1 cellular context compared by ENCODE assay signal in the genomic region with DNA sequence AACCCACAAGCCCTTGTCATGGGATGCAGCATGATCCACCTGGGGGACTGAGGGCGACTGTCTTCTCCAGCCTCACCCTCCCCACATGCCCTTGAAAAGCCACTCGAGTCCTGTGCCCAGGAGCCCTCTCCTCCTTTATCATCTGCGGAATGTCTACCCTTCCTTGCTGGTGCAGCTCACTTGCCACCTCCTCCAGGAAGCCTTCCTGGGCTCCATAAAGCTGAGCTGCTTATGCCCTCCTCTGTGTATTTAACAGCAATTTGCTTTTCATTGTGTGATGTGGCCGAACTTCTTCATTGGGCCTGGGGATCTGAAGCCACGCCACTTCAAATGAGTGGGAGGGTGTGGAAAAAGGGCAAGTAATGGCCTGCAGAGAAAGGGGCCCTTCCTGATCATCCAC.
TF ChIP-seq lines count a peak whose summit lies in the region.

No MANE protein-coding gene starts in this region.

TF ChIP-seq in H1, 55 proteins besides CTCF, POLR2A, EP300 and RAD21:
- no peak for TF ChIP-seq GTF2F1 (IDR thresholded peaks at IDR 0.05; ENCODE audit: borderline replicate concordance, low read depth, low read length)
- TF ChIP-seq, protein P1, sequence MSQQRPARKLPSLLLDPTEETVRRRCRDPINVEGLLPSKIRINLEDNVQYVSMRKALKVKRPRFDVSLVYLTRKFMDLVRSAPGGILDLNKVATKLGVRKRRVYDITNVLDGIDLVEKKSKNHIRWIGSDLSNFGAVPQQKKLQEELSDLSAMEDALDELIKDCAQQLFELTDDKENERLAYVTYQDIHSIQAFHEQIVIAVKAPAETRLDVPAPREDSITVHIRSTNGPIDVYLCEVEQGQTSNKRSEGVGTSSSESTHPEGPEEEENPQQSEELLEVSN (IDR thresholded peaks at IDR 0.05): no peak
- no peak for TF ChIP-seq BRCA1 (IDR thresholded peaks at IDR 0.05; ENCODE audit: low read depth, low read length)
- TF ChIP-seq FOSL1 (IDR thresholded peaks at IDR 0.05; ENCODE audit: insufficient read depth, low read depth, low read length): no peak
- TF ChIP-seq CBX8 (IDR thresholded peaks at IDR 0.05; ENCODE audit: borderline replicate concordance, low read depth, low read length): no peak
- no peak for TF ChIP-seq TBP (IDR thresholded peaks at IDR 0.05; ENCODE audit: low read depth, low read length)
- TF ChIP-seq POU5F1 (IDR thresholded peaks at IDR 0.05; ENCODE audit: low read depth, low read length): no peak
- TF ChIP-seq SIRT6 (IDR thresholded peaks at IDR 0.05; ENCODE audit: low read length): no peak
- TF ChIP-seq, protein P2, sequence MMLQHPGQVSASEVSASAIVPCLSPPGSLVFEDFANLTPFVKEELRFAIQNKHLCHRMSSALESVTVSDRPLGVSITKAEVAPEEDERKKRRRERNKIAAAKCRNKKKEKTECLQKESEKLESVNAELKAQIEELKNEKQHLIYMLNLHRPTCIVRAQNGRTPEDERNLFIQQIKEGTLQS (IDR thresholded peaks at IDR 0.05; ENCODE audit: insufficient read depth, low read depth, low read length): no peak
- no peak for TF ChIP-seq JUND (IDR thresholded peaks at IDR 0.05; ENCODE audit: low read length)
